ENCODE assay signal across 14 cellular contexts in genomic region chr11:131816046-131816445, GRCh38.
A peak's percentile ranks its signal among the peaks of the same experiment; 100 is the strongest.
DNase-seq lines count a peak whose midpoint lies in the region; TF ChIP-seq lines count a peak whose summit lies in the region.
"Had no signal": no experiment of that assay in that cellular context is flagged by ENCODE, and none has a peak within 500 bp of the region (broad histone marks: within the 10 kb centered on the region; RNA-seq: fewer than 3 reads in every experiment).

No MANE protein-coding gene starts in this region.

- no TSS peak for BruUV-seq in PC-9 (replicated peaks; lab: Mats Ljungman, UMichigan)

- H3K9me2 ChIP-seq in hepatocyte (replicated peaks; ENCODE audit: insufficient read depth) (no peaks in the 10 kb centered on the region), PC-9 (ENCODE audit: insufficient read depth) (no peaks in the 10 kb centered on the region), SK-N-SH (no peaks in the 10 kb centered on the region)

- WGBS in hepatocyte (ENCODE audit: low lambda C conversion rate, missing lambda C conversion rate), result 81% methylated on average over 5 of the region's 5 CpGs
- WGBS in smooth muscle cell (ENCODE audit: low lambda C conversion rate), result 51% methylated on average over 5 of the region's 5 CpGs
- WGBS in SK-N-SH (ENCODE audit: low lambda C conversion rate), result 74% methylated on average over 5 of the region's 5 CpGs

- intact Hi-C loops in PC-9 (cut with micrococcal nuclease; ENCODE audit: unreplicated experiment), result no loop called here

- peak overlapping the region; percentile 56 for H3K4me2 ChIP-seq in hepatocyte
- peak overlapping the region; percentile 49 for H3K4me2 ChIP-seq in smooth muscle cell
- H3K4me2 ChIP-seq in PC-9, result no peak overlapping the region
- H3K4me2 ChIP-seq in SK-N-SH, result no peak overlapping the region

- POLR2A ChIA-PET in PC-9 (lab: Charles Lee; ENCODE audit: unreplicated experiment) (no interaction called here), SK-N-SH (lab: Yijun Ruan, JAX) (no interaction called here)

- H3K4me1 ChIP-seq in adipocyte (ENCODE audit: control insufficient read depth, insufficient read depth, low read length) (no peaks in the 10 kb centered on the region), hepatocyte (ENCODE audit: insufficient read depth) (peaks cover 6% of the 10 kb centered on the region), smooth muscle cell (ENCODE audit: low read depth) (peaks cover 27% of the 10 kb centered on the region), PC-9 (replicated peaks; ENCODE audit: insufficient read depth) (no peaks in the 10 kb centered on the region), SK-N-SH (ENCODE audit: control insufficient read depth in 1 of 2, insufficient read depth in 2 of 2, low read depth in 1 of 2, low read length in 1 of 2) (no peaks in the 10 kb centered on the region; a peak in 1 of 4 replicates)
- H3K4me1 ChIP-seq: BE2C, SJCRH30 had no signal

- TF ChIP-seq CTCF in hepatocyte (IDR thresholded peaks at IDR 0.05; ENCODE audit: poor library complexity), result no peak
- no peak for TF ChIP-seq CTCF in smooth muscle cell (IDR thresholded peaks at IDR 0.05; ENCODE audit: borderline replicate concordance, insufficient read depth, poor library complexity, severe bottlenecking)
- no peak for TF ChIP-seq CTCF in PC-9 (conservative IDR thresholded peaks at IDR 0.05)
- TF ChIP-seq CTCF in SK-N-SH (IDR thresholded peaks at IDR 0.05), result no peak

- H3K9ac ChIP-seq in adipocyte (ENCODE audit: low read length) (no peak overlapping the region), smooth muscle cell (ENCODE audit: low read depth) (no peak overlapping the region), SK-N-SH (no peak overlapping the region)

- no peaks in the 10 kb centered on the region for H3F3A ChIP-seq in smooth muscle cell (ENCODE audit: low read depth)
- no peaks in the 10 kb centered on the region for H3F3A ChIP-seq in PC-9 (ENCODE audit: insufficient read depth, low read depth)
- no peaks in the 10 kb centered on the region for H3F3A ChIP-seq in SK-N-SH (replicated peaks; ENCODE audit: insufficient read depth)

- no peak overlapping the region for H2AFZ ChIP-seq in hepatocyte
- H2AFZ ChIP-seq in smooth muscle cell (ENCODE audit: low read depth), result no peak overlapping the region
- H2AFZ ChIP-seq in PC-9, result no peak overlapping the region
- no peak overlapping the region for H2AFZ ChIP-seq in SK-N-SH (ENCODE audit: low read depth)

- no peaks in the 10 kb centered on the region for H3K36me3 ChIP-seq in adipocyte (ENCODE audit: control insufficient read depth, insufficient read depth, low read length, severe bottlenecking)
- no peaks in the 10 kb centered on the region for H3K36me3 ChIP-seq in hepatocyte (replicated peaks; ENCODE audit: insufficient read depth, low read depth)
- H3K36me3 ChIP-seq in smooth muscle cell (ENCODE audit: low read depth), result no peaks in the 10 kb centered on the region
- H3K36me3 ChIP-seq in PC-9 (ENCODE audit: low read depth), result no peaks in the 10 kb centered on the region
- H3K36me3 ChIP-seq in SK-N-SH (replicated peaks in 1 of 2; ENCODE audit: control insufficient read depth in 1 of 2, insufficient read depth in 2 of 2, low read length in 1 of 2), result no peaks in the 10 kb centered on the region
- H3K36me3 ChIP-seq: BE2C, SJCRH30 had no signal

- no peak overlapping the region for H3K4me3 ChIP-seq in adipocyte (ENCODE audit: low read length)
- H3K4me3 ChIP-seq in hepatocyte, result no peak overlapping the region
- H3K4me3 ChIP-seq in smooth muscle cell, result no peak overlapping the region
- no peak overlapping the region for H3K4me3 ChIP-seq in PC-9
- H3K4me3 ChIP-seq in SK-N-SH (ENCODE audit: low read depth in 2 of 2, low read length in 1 of 2), result no peak overlapping the region
- H3K4me3 ChIP-seq: SJCRH30 had no signal

- CTCF ChIA-PET in PC-9 (lab: Charles Lee), result no interaction called here
- CTCF ChIA-PET in SK-N-SH (lab: Yijun Ruan, JAX), result no interaction called here

- H3K27me3 ChIP-seq in adipocyte (replicated peaks; ENCODE audit: control insufficient read depth, insufficient read depth, low read length) (no peaks in the 10 kb centered on the region), hepatocyte (peaks cover 11% of the 10 kb centered on the region), smooth muscle cell (ENCODE audit: low read depth) (peaks cover 37% of the 10 kb centered on the region), PC-9 (ENCODE audit: insufficient read depth, low read depth) (peaks cover 38% of the 10 kb centered on the region), SK-N-SH (ENCODE audit: insufficient read depth) (no peaks in the 10 kb centered on the region; the same call in 1 of the 2 replicates)
- H3K27me3 ChIP-seq: BE2C, SJCRH30 had no signal

- DNase-seq in EH (ENCODE audit: low read depth) (peak; percentile 10), adipocyte (ENCODE audit: low read depth) (peak; percentile 25), hepatocyte (ENCODE audit: low spot score) (peak; percentile 22), smooth muscle cell (lab: John Stamatoyannopoulos, UW; ENCODE audit: unreplicated experiment) (no peak), PC-9 (no peak), SK-N-SH (no peak), epidermal melanocyte (ENCODE audit: insufficient read length, low spot score) (no peak)
- DNase-seq: BE2C; CD4-positive, alpha-beta T cell; NCI-H187; NCI-H526 treated with DMSO at 0.1 percent for 48 hours had no signal

- no peak for TF ChIP-seq RAD21 in SK-N-SH (IDR thresholded peaks at IDR 0.05; ENCODE audit: low read length)

- TF ChIP-seq EP300 in SK-N-SH (IDR thresholded peaks at IDR 0.05; ENCODE audit: borderline replicate concordance in 1 of 2, low read depth in 1 of 2, low read length in 1 of 2), result no peak

- peak overlapping the region; percentile 33 for H3K27ac ChIP-seq in hepatocyte
- H3K27ac ChIP-seq in smooth muscle cell (ENCODE audit: low read depth), result peak overlapping the region; percentile 63
- no peak overlapping the region for H3K27ac ChIP-seq in PC-9
- no peak overlapping the region for H3K27ac ChIP-seq in SK-N-SH (ENCODE audit: low read depth in 2 of 2, low read length in 1 of 2)
- H3K27ac ChIP-seq: HL-60, RWPE1, SJCRH30 had no signal

- H4K20me1 ChIP-seq in hepatocyte (ENCODE audit: insufficient read depth, poor library complexity, severe bottlenecking) (no peaks in the 10 kb centered on the region), smooth muscle cell (ENCODE audit: low read depth) (no peaks in the 10 kb centered on the region), PC-9 (ENCODE audit: insufficient read depth) (no peaks in the 10 kb centered on the region), SK-N-SH (ENCODE audit: insufficient read depth) (no peaks in the 10 kb centered on the region)

- no peaks in the 10 kb centered on the region for H3K9me3 ChIP-seq in adipocyte (ENCODE audit: control insufficient read depth, low read length)
- H3K9me3 ChIP-seq in hepatocyte (ENCODE audit: low read depth), result no peaks in the 10 kb centered on the region
- H3K9me3 ChIP-seq in smooth muscle cell (replicated peaks; ENCODE audit: low read depth), result no peaks in the 10 kb centered on the region
- H3K9me3 ChIP-seq in PC-9 (ENCODE audit: insufficient read depth, low read depth), result no peaks in the 10 kb centered on the region
- H3K9me3 ChIP-seq in SK-N-SH, result no peaks in the 10 kb centered on the region
- H3K9me3 ChIP-seq: BE2C, SJCRH30 had no signal

- H3K79me2 ChIP-seq in hepatocyte (no peaks in the 10 kb centered on the region), smooth muscle cell (ENCODE audit: low read depth) (no peaks in the 10 kb centered on the region), PC-9 (ENCODE audit: low read depth) (no peaks in the 10 kb centered on the region), SK-N-SH (ENCODE audit: insufficient read depth) (no peaks in the 10 kb centered on the region)

TF ChIP-seq in SK-N-SH, 30 proteins besides CTCF, POLR2A, EP300 and RAD21:
- TF ChIP-seq ZBTB33 (IDR thresholded peaks at IDR 0.05; ENCODE audit: borderline replicate concordance, low read depth) (no peak), TAF1 (IDR thresholded peaks at IDR 0.05; ENCODE audit: borderline replicate concordance, low read depth, low read length) (no peak), EZH2phosphoT487 (IDR thresholded peaks at IDR 0.05; ENCODE audit: borderline replicate concordance, low read depth) (no peak), RXRA (IDR thresholded peaks at IDR 0.05; ENCODE audit: borderline replicate concordance, low read depth) (no peak), TEAD4 (IDR thresholded peaks at IDR 0.05; ENCODE audit: borderline replicate concordance, insufficient read depth) (no peak)

Comparison
In these comparisons a context has a peak if more than half of its experiments do, and no peak if none do; other contexts are left out.
1. DNase-seq: peak in EH (single experiment), adipocyte (single experiment) and hepatocyte (single experiment); none in smooth muscle cell (single experiment), PC-9 (0 of 2), SK-N-SH (single experiment) and epidermal melanocyte (single experiment).
2. H3K27ac ChIP-seq: peak in hepatocyte (single experiment) and smooth muscle cell (single experiment); none in PC-9 (single experiment) and SK-N-SH (0 of 2).
3. H3K4me2 ChIP-seq: peak in hepatocyte (single experiment) and smooth muscle cell (single experiment); none in PC-9 (single experiment) and SK-N-SH (single experiment).